8 cellular contexts compared by ENCODE assay signal in the genomic region with DNA sequence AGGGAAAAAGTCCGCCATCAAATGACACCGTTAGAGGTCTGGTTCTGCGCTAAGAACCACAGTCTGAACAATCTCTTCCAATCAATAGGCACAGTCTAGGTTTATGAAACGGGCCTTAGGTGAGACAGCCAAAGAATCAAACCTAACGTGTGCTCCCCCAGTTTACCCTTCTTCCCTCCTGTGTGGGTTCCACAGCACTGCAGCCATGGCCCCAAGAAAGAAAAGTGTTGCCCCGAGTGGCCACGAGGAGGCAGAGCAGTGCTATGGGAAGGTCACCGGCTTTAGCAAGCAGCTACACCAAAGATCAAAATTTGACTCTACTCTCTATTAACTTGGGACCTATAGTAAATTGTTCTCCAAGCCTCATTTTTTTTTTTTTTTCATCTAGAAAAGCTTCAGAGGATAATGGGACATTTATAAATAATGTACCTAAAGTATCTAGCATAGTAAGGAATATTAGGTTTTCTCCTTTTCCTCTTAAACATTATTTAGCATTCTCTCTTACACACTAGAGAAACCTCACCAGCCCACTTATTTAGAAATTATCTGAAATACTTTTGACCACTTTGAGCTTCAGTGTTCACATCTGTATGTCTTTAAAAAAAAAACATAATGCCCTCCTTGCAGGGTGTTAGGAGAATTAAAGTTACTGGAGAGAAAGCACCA.
DNase-seq lines count a peak whose midpoint lies in the region; ATAC-seq and TF ChIP-seq lines count a peak whose summit lies in the region.

No MANE protein-coding gene starts in this region.

- H3K27ac ChIP-seq in OCI-LY3 (ENCODE audit: low read length) (no peak overlapping the region), osteoblast (ENCODE audit: low read depth, low read length) (no peak overlapping the region), upper lobe of left lung (no peak overlapping the region)

- ATAC-seq in GM18858 (IDR thresholded peaks at IDR 0.05; ENCODE audit: unreplicated experiment) (peak; percentile 80), HG03175 (IDR thresholded peaks at IDR 0.05; ENCODE audit: unreplicated experiment) (peak; percentile 84), upper lobe of left lung (ENCODE audit: low FRiP score in 2 of 2) (peak; percentile 80 to 87)
- ATAC-seq in activated T-cell treated with anti-CD3 and anti-CD28 coated beads, Interleukin-2, amount 50 U/mL, for 4 hours, result peak; percentile 72 to 74

- H3K4me2 ChIP-seq in OCI-LY3 (ENCODE audit: low read length), result no peak overlapping the region
- H3K4me2 ChIP-seq in osteoblast (ENCODE audit: insufficient read depth, low read length), result no peak overlapping the region

- TF ChIP-seq EP300 in upper lobe of left lung (IDR thresholded peaks at IDR 0.05), result no peak

- H3K4me1 Mint-ChIP-seq in activated T-cell treated with anti-CD3 and anti-CD28 coated beads, Interleukin-2, amount 50 U/mL, for 4 hours (ENCODE audit: low read depth), result peaks cover 5% of the 10 kb centered on the region

- peaks cover 4% of the 10 kb centered on the region for H3K4me1 ChIP-seq in OCI-LY3 (ENCODE audit: low read length)
- no peaks in the 10 kb centered on the region for H3K4me1 ChIP-seq in osteoblast (ENCODE audit: insufficient read depth, low read length)
- H3K4me1 ChIP-seq in upper lobe of left lung, result no peaks in the 10 kb centered on the region

- H3K79me2 ChIP-seq in OCI-LY3 (ENCODE audit: low read length) (no peaks in the 10 kb centered on the region), osteoblast (ENCODE audit: insufficient read depth, low read length) (no peaks in the 10 kb centered on the region)

- H3K4me3 ChIP-seq in OCI-LY3 (ENCODE audit: low read length) (no peak overlapping the region), osteoblast (ENCODE audit: insufficient read depth, low read length) (no peak overlapping the region), upper lobe of left lung (no peak overlapping the region)

- H3K9me3 ChIP-seq in OCI-LY3 (ENCODE audit: insufficient read depth, low read length) (no peaks in the 10 kb centered on the region), osteoblast (ENCODE audit: low read depth, low read length) (no peaks in the 10 kb centered on the region), upper lobe of left lung (no peaks in the 10 kb centered on the region)

- no peaks in the 10 kb centered on the region for H3K9me3 Mint-ChIP-seq in activated T-cell treated with anti-CD3 and anti-CD28 coated beads, Interleukin-2, amount 50 U/mL, for 4 hours

- no peak overlapping the region for H3K4me3 Mint-ChIP-seq in activated T-cell treated with anti-CD3 and anti-CD28 coated beads, Interleukin-2, amount 50 U/mL, for 4 hours

- DNase-seq in AML-193 (lab: John Stamatoyannopoulos, UW), result peak; percentile 44 to 50
- DNase-seq in activated T-cell treated with anti-CD3 and anti-CD28 coated beads, Interleukin-2, amount 50 U/mL, for 4 hours, result peak; percentile 37
- peak; percentile 58 for DNase-seq in fibroblast of the conjunctiva (ENCODE audit: low read depth)
- peak; percentile 14 for DNase-seq in osteoblast (ENCODE audit: insufficient read length, low spot score, missing footprints)
- DNase-seq in upper lobe of left lung, result peak in 1 of 2 donors; percentile 46

- no peaks in the 10 kb centered on the region for H3K27me3 Mint-ChIP-seq in activated T-cell treated with anti-CD3 and anti-CD28 coated beads, Interleukin-2, amount 50 U/mL, for 4 hours (ENCODE audit: low read depth)

- H3K27me3 ChIP-seq in OCI-LY3 (ENCODE audit: low read depth, low read length), result no peaks in the 10 kb centered on the region
- no peaks in the 10 kb centered on the region for H3K27me3 ChIP-seq in osteoblast (ENCODE audit: insufficient read depth, low read length)
- H3K27me3 ChIP-seq in upper lobe of left lung, result no peaks in the 10 kb centered on the region

- peaks cover 29% of the 10 kb centered on the region for H3K36me3 Mint-ChIP-seq in activated T-cell treated with anti-CD3 and anti-CD28 coated beads, Interleukin-2, amount 50 U/mL, for 4 hours (ENCODE audit: insufficient read depth)

- TF ChIP-seq CTCF in OCI-LY3 (IDR thresholded peaks at IDR 0.05; ENCODE audit: low read depth, low read length) (peak; percentile 87), osteoblast (IDR thresholded peaks at IDR 0.05; ENCODE audit: extremely low read depth, low read depth, low read length) (peak; percentile 97), upper lobe of left lung (IDR thresholded peaks at IDR 0.05) (peak; percentile 66 to 84 (median 70))

- H2AFZ ChIP-seq in OCI-LY3 (ENCODE audit: low read depth, low read length) (no peak overlapping the region), osteoblast (ENCODE audit: low read length) (no peak overlapping the region)

- H3K9ac ChIP-seq in OCI-LY3 (ENCODE audit: low read length), result no peak overlapping the region

- TF ChIP-seq POLR2A in upper lobe of left lung (IDR thresholded peaks at IDR 0.05), result no peak

- no peaks in the 10 kb centered on the region for H4K20me1 ChIP-seq in OCI-LY3 (ENCODE audit: insufficient read depth, low read length)
- H4K20me1 ChIP-seq in osteoblast (ENCODE audit: insufficient read depth, low read length), result no peaks in the 10 kb centered on the region

- 55 to 58% methylated on average over 8 of the region's 8 CpGs for WGBS in upper lobe of left lung, 2 donors

- H3K36me3 ChIP-seq in OCI-LY3 (replicated peaks; ENCODE audit: low read depth, low read length) (peaks cover 13% of the 10 kb centered on the region), osteoblast (ENCODE audit: insufficient read depth, low read length) (peaks cover 20% of the 10 kb centered on the region), upper lobe of left lung (peaks cover 7 to 74% (median 24%) of the 10 kb centered on the region in 4 donors)
